In the genomic region with DNA sequence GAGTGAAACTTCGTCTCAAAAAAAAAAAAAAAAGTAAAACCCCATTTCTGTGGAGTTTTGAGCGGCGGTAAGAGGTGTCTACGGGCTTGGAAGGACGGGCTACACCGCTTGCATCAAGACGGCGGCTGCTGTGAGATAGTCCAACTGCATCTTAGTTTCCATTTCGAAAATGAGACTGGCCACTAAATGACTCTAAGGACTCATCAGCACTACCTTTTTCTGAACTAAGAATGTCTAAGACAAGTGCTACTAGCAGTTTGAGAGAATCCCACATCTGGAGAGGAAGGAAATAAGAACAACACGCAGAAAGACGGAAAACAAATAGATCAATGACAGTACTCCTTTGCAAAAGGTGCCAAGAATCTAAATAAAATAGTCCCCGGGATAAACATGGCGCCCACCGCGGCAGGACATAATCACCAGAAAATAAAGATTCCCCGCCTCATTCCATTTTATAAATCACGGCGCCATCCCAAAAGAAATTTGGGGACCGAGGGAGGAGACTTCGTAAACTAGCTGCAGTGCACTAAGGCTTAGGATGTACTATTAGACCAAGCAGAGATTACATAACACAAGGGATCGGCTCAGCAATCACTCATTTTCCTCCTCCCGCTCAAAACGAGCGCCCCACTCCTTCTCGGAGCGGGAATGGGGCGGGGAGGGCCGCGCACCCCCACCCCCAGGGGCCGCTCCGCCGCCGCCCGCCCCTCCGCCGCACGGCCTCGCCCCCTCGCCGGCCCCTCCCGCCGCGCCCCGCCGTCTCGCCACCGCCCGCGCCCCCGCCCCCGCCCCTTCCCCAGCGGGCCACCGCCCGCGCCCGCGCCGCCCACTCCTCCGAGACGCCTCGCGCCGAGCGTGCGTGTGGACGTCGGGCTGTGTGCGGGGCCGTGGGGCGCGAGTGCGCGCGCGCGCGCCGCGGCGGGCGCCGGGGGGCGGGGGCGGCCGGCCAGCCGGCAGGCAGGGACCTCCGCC, we compare ENCODE assay signal across 8 cellular contexts. TPM values are rescaled to one million over a fixed set of nuclear protein-coding genes. Genes with fewer than 3 reads are reported as not detected.
DNase-seq lines count a peak whose midpoint lies in the region; ATAC-seq and TF ChIP-seq lines count a peak whose summit lies in the region.

No MANE protein-coding gene starts in this region.

- H3K79me2 ChIP-seq in OCI-LY1 (ENCODE audit: insufficient read depth, low read length), result peaks cover 51% of the 10 kb centered on the region

- ATAC-seq in mucosa of descending colon, result peak; percentile 56

- H3K4me1 ChIP-seq in OCI-LY1 (ENCODE audit: insufficient read depth, low read length, severe bottlenecking) (peaks cover 30% of the 10 kb centered on the region), mucosa of descending colon (ENCODE audit: low read depth) (peaks cover 6% of the 10 kb centered on the region)

- H3K9ac ChIP-seq in OCI-LY1 (ENCODE audit: low read length), result peak overlapping the region; percentile 78

- H3K4me2 ChIP-seq in OCI-LY1 (ENCODE audit: low read length), result peak overlapping the region; percentile 79

- H3K4me3 ChIP-seq in OCI-LY1 (ENCODE audit: low read depth, low read length, poor library complexity, severe bottlenecking) (peak overlapping the region; percentile 76), epithelial cell of proximal tubule (ENCODE audit: low read depth, low read length) (peak overlapping the region; percentile 65), mucosa of descending colon (peak overlapping the region; percentile 25)

- H3F3A ChIP-seq in OCI-LY1 (ENCODE audit: insufficient read depth, low read length), result no peaks in the 10 kb centered on the region

- no peaks in the 10 kb centered on the region for H3K27me3 ChIP-seq in OCI-LY1 (ENCODE audit: insufficient read depth, low read length)

- H3K36me3 ChIP-seq in OCI-LY1 (ENCODE audit: insufficient read depth, low read length), result peaks cover 17% of the 10 kb centered on the region; the same call in 1 of the 2 replicates
- H3K36me3 ChIP-seq in mucosa of descending colon (ENCODE audit: low read depth), result no peaks in the 10 kb centered on the region

- H3K9me3 ChIP-seq in OCI-LY1 (ENCODE audit: low read length) (no peaks in the 10 kb centered on the region), mucosa of descending colon (no peaks in the 10 kb centered on the region)

- no peak overlapping the region for H2AFZ ChIP-seq in OCI-LY1 (ENCODE audit: low read length)

- no peaks in the 10 kb centered on the region for H4K20me1 ChIP-seq in OCI-LY1 (ENCODE audit: insufficient read depth, low read length)

- intact Hi-C loops in mucosa of descending colon (cut with DNase I, micrococcal nuclease), result no loop called here

- DNase-seq in AG08395 (ENCODE audit: low spot score), result peak; percentile 80
- DNase-seq in GM19240 (ENCODE audit: insufficient read length, low spot score), result peak; percentile 61
- peak; percentile 52 for DNase-seq in HuH-7 (ENCODE audit: low spot score)
- peak; percentile 74 for DNase-seq in activated T-cell treated with anti-CD3 and anti-CD28 coated beads, Interleukin-2, amount 50 U/mL, for 1 hour
- DNase-seq in epithelial cell of proximal tubule (ENCODE audit: low read depth), result no peak
- peak; percentile 55 to 75 (median 74) for DNase-seq in mucosa of descending colon
- DNase-seq in stimulated activated CD8-positive, alpha-beta memory T cell treated with anti-CD3 and anti-CD28 coated beads, Interleukin-7, amount 100 ng/mL, for 24 hours (ENCODE audit: low read depth), result peak; percentile 24

- no peaks in the 10 kb centered on the region for H3K9me2 ChIP-seq in OCI-LY1 (ENCODE audit: low read depth, low read length)

- peak overlapping the region; percentile 73 for H3K27ac ChIP-seq in OCI-LY1 (ENCODE audit: low read depth, low read length, poor library complexity, severe bottlenecking)

- TF ChIP-seq CTCF in OCI-LY1 (IDR thresholded peaks at IDR 0.05; ENCODE audit: low read length) (no peak), epithelial cell of proximal tubule (conservative IDR thresholded peaks at IDR 0.05; ENCODE audit: low read depth, low read length) (no peak), mucosa of descending colon (IDR thresholded peaks at IDR 0.05) (no peak)

RNA-seq across cellular contexts. Expression of a gene that starts 1.1 kb away (rescaled TPM):
- total RNA-seq in epithelial cell of proximal tubule, result 18.2 and 29.3 TPM in 2 replicates
- total RNA-seq in mucosa of descending colon, result 100 to 1,000 TPM in 1 of 3 donors, 10 to 100 TPM in 2; 60.4 to 106 (median 77.7) TPM

RNA-seq across cellular contexts. Expression of a gene that starts 53.0 kb away (rescaled TPM):
- 9.5 and 10.1 TPM in 2 replicates for total RNA-seq in epithelial cell of proximal tubule
- total RNA-seq in mucosa of descending colon, result 100 to 1,000 TPM; 125 to 247 (median 187) TPM

RNA-seq across cellular contexts. Expression of a gene that starts 58.8 kb away (rescaled TPM):
- 348 and 446 TPM in 2 replicates for total RNA-seq in epithelial cell of proximal tubule
- total RNA-seq in mucosa of descending colon, result 100 to 1,000 TPM; 154 to 213 (median 193) TPM

Comparison
In these comparisons a context has a peak if more than half of its experiments do, and no peak if none do; other contexts are left out.
1. H3K4me3 ChIP-seq: peak in every context shown above with its lines; median percentile 76 in OCI-LY1; 65 in epithelial cell of proximal tubule; 25 in mucosa of descending colon.
2. RNA of a gene that starts 53.0 kb away (total RNA-seq): 125 to 247 TPM in mucosa of descending colon; 9.5 to 10.1 TPM in epithelial cell of proximal tubule; every median in the first group is over 10 times any median in the second.